8 cellular contexts compared by ENCODE assay signal in the genomic region with DNA sequence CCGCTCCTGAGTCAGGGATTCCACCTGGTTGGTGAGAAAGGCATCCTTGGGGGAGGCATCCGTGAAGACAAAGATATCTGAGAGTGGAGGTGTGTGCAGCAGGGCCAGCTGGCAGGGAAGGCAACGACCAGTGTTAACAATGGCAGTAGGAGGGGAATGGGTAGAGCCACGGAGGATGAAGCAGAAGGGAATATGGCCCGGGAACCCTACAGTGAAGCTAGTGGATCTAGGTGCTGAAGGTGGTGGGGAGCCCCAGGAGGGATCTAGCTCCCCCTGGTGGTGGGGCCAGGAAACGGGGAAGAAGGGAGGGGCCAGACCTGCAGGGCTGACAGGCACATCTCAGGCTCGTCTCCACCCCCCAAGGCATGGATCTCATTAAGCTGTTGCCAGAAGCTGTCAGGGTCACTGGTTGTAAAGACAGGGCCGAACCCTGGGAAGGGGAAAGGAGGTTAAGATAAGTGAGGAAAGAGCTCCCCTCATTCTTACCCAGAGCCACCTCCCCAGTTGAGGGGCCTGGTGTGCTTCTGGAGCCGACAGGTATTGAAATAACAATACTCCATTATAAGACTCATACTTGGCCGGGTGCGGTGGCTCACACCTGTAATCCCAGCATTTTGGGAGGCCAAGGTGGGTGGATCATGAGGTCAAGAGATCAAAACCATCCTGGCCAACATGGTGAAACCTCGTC. TPM values are rescaled to one million over a fixed set of nuclear protein-coding genes. Genes with fewer than 3 reads are reported as not detected.
DNase-seq lines count a peak whose midpoint lies in the region; ATAC-seq and TF ChIP-seq lines count a peak whose summit lies in the region.

No MANE protein-coding gene starts in this region.

- H3K56ac ChIP-seq in mesendoderm (ENCODE audit: low read length): peak overlapping the region; percentile 5

- H3K27ac ChIP-seq in 22Rv1 (no peak overlapping the region), mesendoderm (ENCODE audit: low read depth, low read length) (no peak overlapping the region)

- no peaks in the 10 kb centered on the region for H3K4me1 ChIP-seq in mesendoderm (ENCODE audit: control insufficient read depth, low read depth, low read length)

- no peak overlapping the region for H2BK120ac ChIP-seq in mesendoderm (ENCODE audit: low read depth, low read length)

- POLR2A ChIA-PET in activated CD4-positive, alpha-beta T cell treated with anti-CD3 and anti-CD28 coated beads, Interleukin-2, amount 10 ng/mL, durations not matched to agents 7 days and 5 days (lab: Charles Lee): interaction anchor here (1.2 kb wide), 1 partner anchor 13 kb away, joined by 5 read pairs; no protein-coding TSS in a partner anchor

- H3K23ac ChIP-seq in mesendoderm (ENCODE audit: low read length): no peak overlapping the region

- no CpG with 5 or more reads among the region's 12 CpGs for WGBS in mesendoderm (ENCODE audit: extremely low coverage, insufficient coverage, low lambda C conversion rate)

- no peak overlapping the region for H4K8ac ChIP-seq in mesendoderm (ENCODE audit: low read depth, low read length)

- no peak for ATAC-seq in HG02973 (IDR thresholded peaks at IDR 0.05; ENCODE audit: unreplicated experiment)

- H3K79me2 ChIP-seq in mesendoderm (ENCODE audit: control insufficient read depth, insufficient read depth, low read length): no peaks in the 10 kb centered on the region

- H2AK5ac ChIP-seq in mesendoderm (ENCODE audit: low read length): no peak overlapping the region

- no peak overlapping the region for H3K4ac ChIP-seq in mesendoderm (ENCODE audit: low read depth, low read length)

- H3K27ac Mint-ChIP-seq in activated CD4-positive, alpha-beta T cell treated with anti-CD3 and anti-CD28 coated beads, Interleukin-2, amount 10 ng/mL, durations not matched to agents 7 days and 5 days: peak overlapping the region; percentile 0

- H2BK15ac ChIP-seq in mesendoderm (replicated peaks; ENCODE audit: low read depth): no peak overlapping the region

- H3K27me3 ChIP-seq in mesendoderm (ENCODE audit: insufficient read depth, low read length, poor library complexity): no peaks in the 10 kb centered on the region

- peaks cover 4% of the 10 kb centered on the region for H3K36me3 Mint-ChIP-seq in activated CD4-positive, alpha-beta T cell treated with anti-CD3 and anti-CD28 coated beads, Interleukin-2, amount 10 ng/mL, durations not matched to agents 7 days and 5 days (ENCODE audit: low read depth)

- in situ Hi-C loops in GM13976 (cut with MboI; ENCODE audit: low sequenced_read_pairs, unreplicated experiment): no loop called here

- H4K5ac ChIP-seq in mesendoderm (ENCODE audit: low read length): no peak overlapping the region

- CTCF ChIA-PET in activated CD4-positive, alpha-beta T cell treated with anti-CD3 and anti-CD28 coated beads, Interleukin-2, amount 10 ng/mL, durations not matched to agents 7 days and 5 days (lab: Charles Lee): interaction anchor here (0.6 to 3.2 kb wide), 33 partner anchors 10 to 1111 kb away, joined by 3 to 30 read pairs (median 4); partner anchors contain the start of genes ABHD16A, CLIC1, DDAH2 and DDX39B

- H3K4me3 ChIP-seq in mesendoderm (ENCODE audit: low read length): no peak overlapping the region

- no peak overlapping the region for H2BK5ac ChIP-seq in mesendoderm (ENCODE audit: low read length)

- DNase-seq in GM13976 (ENCODE audit: low spot score) (peak; percentile 93), NCI-H510A treated with DMSO at 0.1 percent for 48 hours (lab: John Stamatoyannopoulos, UW) (peak; percentile 57), dermis microvascular lymphatic vessel endothelial cell (ENCODE audit: low read depth in 2 of 2) (peak; percentile 39 to 67), mesendoderm (peak; percentile 88)
- DNase-seq in activated CD4-positive, alpha-beta T cell treated with anti-CD3 and anti-CD28 coated beads, Interleukin-2, amount 10 ng/mL, durations not matched to agents 7 days and 5 days: peak; percentile 78
- peak; percentile 53 to 74 for DNase-seq in stimulated activated CD8-positive, alpha-beta memory T cell treated with anti-CD3 and anti-CD28 coated beads, Interleukin-7, amount 100 ng/mL, for 48 hours (ENCODE audit: extremely low read depth in 1 of 2, low read depth in 1 of 2)

- no peak overlapping the region for H3K18ac ChIP-seq in mesendoderm (ENCODE audit: low read length)

- H3K79me1 ChIP-seq in mesendoderm (ENCODE audit: low read length): no peaks in the 10 kb centered on the region

- TF ChIP-seq CTCF in 22Rv1 (IDR thresholded peaks at IDR 0.05): peak; percentile 93
- peak; percentile 77 for TF ChIP-seq CTCF in GM13976 (IDR thresholded peaks at IDR 0.05; ENCODE audit: borderline replicate concordance, control extremely low read depth, extremely low read depth, insufficient read depth, missing control alignments)

- H3K9ac ChIP-seq in mesendoderm (ENCODE audit: low read length): no peak overlapping the region

- no peak overlapping the region for H3K4me2 ChIP-seq in mesendoderm (ENCODE audit: low read length)

- no peak overlapping the region for H3K4me3 Mint-ChIP-seq in activated CD4-positive, alpha-beta T cell treated with anti-CD3 and anti-CD28 coated beads, Interleukin-2, amount 10 ng/mL, durations not matched to agents 7 days and 5 days

- no peaks in the 10 kb centered on the region for H3K27me3 Mint-ChIP-seq in activated CD4-positive, alpha-beta T cell treated with anti-CD3 and anti-CD28 coated beads, Interleukin-2, amount 10 ng/mL, durations not matched to agents 7 days and 5 days

- H3K36me3 ChIP-seq in mesendoderm (ENCODE audit: control insufficient read depth, insufficient read depth, low read length): no peaks in the 10 kb centered on the region

- peaks cover 50% of the 10 kb centered on the region for H3K4me1 Mint-ChIP-seq in activated CD4-positive, alpha-beta T cell treated with anti-CD3 and anti-CD28 coated beads, Interleukin-2, amount 10 ng/mL, durations not matched to agents 7 days and 5 days

- no peaks in the 10 kb centered on the region for H3K9me3 Mint-ChIP-seq in activated CD4-positive, alpha-beta T cell treated with anti-CD3 and anti-CD28 coated beads, Interleukin-2, amount 10 ng/mL, durations not matched to agents 7 days and 5 days

RNA-seq across cellular contexts. Expression of gene VWA7, which starts 7.3 kb away (rescaled TPM):
- 1 to 10 TPM; 5.2 to 5.4 TPM for total RNA-seq in activated CD4-positive, alpha-beta T cell treated with anti-CD3 and anti-CD28 coated beads, Interleukin-2, amount 10 ng/mL, durations not matched to agents 7 days and 5 days
- total RNA-seq in dermis microvascular lymphatic vessel endothelial cell: under 0.01 and 0.13 TPM in 2 replicates
- 0.58 TPM for polyA plus RNA-seq in mesendoderm (2013, experiment 1 of 2)
- polyA plus RNA-seq in mesendoderm (2013, experiment 2 of 2): 0.53 TPM

RNA-seq across cellular contexts. Expression of gene SAPCD1, which starts 7.4 kb away (rescaled TPM):
- 10 to 100 TPM in 1 of 2 experiments, 1 to 10 TPM in 1; 9.8 to 12.0 TPM for total RNA-seq in activated CD4-positive, alpha-beta T cell treated with anti-CD3 and anti-CD28 coated beads, Interleukin-2, amount 10 ng/mL, durations not matched to agents 7 days and 5 days
- total RNA-seq in dermis microvascular lymphatic vessel endothelial cell: 2.0 and 3.3 TPM in 2 replicates
- polyA plus RNA-seq in mesendoderm (2013, experiment 1 of 2): 0.42 TPM
- 0.88 TPM for polyA plus RNA-seq in mesendoderm (2013, experiment 2 of 2)

RNA-seq across cellular contexts. Expression of gene VARS1, which starts 25.7 kb away (rescaled TPM):
- 100 to 1,000 TPM in 1 of 2 experiments, 10 to 100 TPM in 1; 85.0 to 100 TPM for total RNA-seq in activated CD4-positive, alpha-beta T cell treated with anti-CD3 and anti-CD28 coated beads, Interleukin-2, amount 10 ng/mL, durations not matched to agents 7 days and 5 days
- 48.1 and 53.7 TPM in 2 replicates for total RNA-seq in dermis microvascular lymphatic vessel endothelial cell
- 63.4 TPM for polyA plus RNA-seq in mesendoderm (2013, experiment 1 of 2)
- 64.0 TPM for polyA plus RNA-seq in mesendoderm (2013, experiment 2 of 2)

RNA-seq across cellular contexts. Expression of gene MSH5, which starts 30.0 kb away (rescaled TPM):
- total RNA-seq in activated CD4-positive, alpha-beta T cell treated with anti-CD3 and anti-CD28 coated beads, Interleukin-2, amount 10 ng/mL, durations not matched to agents 7 days and 5 days: 10 to 100 TPM; 56.1 to 58.0 TPM
- 2.8 and 4.5 TPM in 2 replicates for total RNA-seq in dermis microvascular lymphatic vessel endothelial cell
- 5.4 TPM for polyA plus RNA-seq in mesendoderm (2013, experiment 1 of 2)
- 5.3 TPM for polyA plus RNA-seq in mesendoderm (2013, experiment 2 of 2)

RNA-seq across cellular contexts. Expression of gene CLIC1, which starts 33.5 kb away (rescaled TPM):
- total RNA-seq in activated CD4-positive, alpha-beta T cell treated with anti-CD3 and anti-CD28 coated beads, Interleukin-2, amount 10 ng/mL, durations not matched to agents 7 days and 5 days: 100 to 1,000 TPM; 525 to 561 TPM
- 464 and 694 TPM in 2 replicates for total RNA-seq in dermis microvascular lymphatic vessel endothelial cell
- 249 TPM for polyA plus RNA-seq in mesendoderm (2013, experiment 1 of 2)
- 252 TPM for polyA plus RNA-seq in mesendoderm (2013, experiment 2 of 2)
